ENCODE assay signal across 15 cellular contexts in genomic region chr14:64215978-64216377, GRCh38.
"Had no signal": no experiment of that assay in that cellular context is flagged by ENCODE, and none has a peak within 500 bp of the region (broad histone marks: within the 10 kb centered on the region; RNA-seq: fewer than 3 reads in every experiment).

No MANE protein-coding gene starts in this region.

- H3K4me3 Mint-ChIP-seq: activated CD4-positive, alpha-beta T cell treated with anti-CD3 and anti-CD28 coated beads, Interleukin-2, amount 10 ng/mL, durations not matched to agents 24 days and 14 days; activated naive CD4-positive, alpha-beta T cell treated with anti-CD3 and anti-CD28 coated beads for 36 hours; activated T-helper 17 cell treated with anti-CD3 and anti-CD28 coated beads, Interleukin-2, amount 50 U/mL, for 72 hours; WTC11 had no signal

- DNase-seq: activated CD4-positive, alpha-beta T cell treated with anti-CD3 and anti-CD28 coated beads, Interleukin-2, amount 10 ng/mL, durations not matched to agents 24 days and 14 days; activated CD8-positive, alpha-beta memory T cell treated with anti-CD3 and anti-CD28 coated beads for 24 hours; activated naive CD4-positive, alpha-beta T cell treated with anti-CD3 and anti-CD28 coated beads for 36 hours; central memory CD4-positive, alpha-beta T cell; effector CD8-positive, alpha-beta T cell; kidney; right lobe of liver; stimulated activated CD4-positive, alpha-beta T cell treated with anti-CD3 and anti-CD28 coated beads, Interleukin-2, amount 100 ng/mL, for 24 hours; stomach had no signal

- H3K4me1 Mint-ChIP-seq: activated CD4-positive, alpha-beta T cell treated with anti-CD3 and anti-CD28 coated beads, Interleukin-2, amount 10 ng/mL, durations not matched to agents 24 days and 14 days; activated T-helper 17 cell treated with anti-CD3 and anti-CD28 coated beads, Interleukin-2, amount 50 U/mL, for 72 hours; WTC11 had no signal

- H3K27ac ChIP-seq: coronary artery, right lobe of liver, stomach, thoracic aorta had no signal

- H3K9me3 ChIP-seq: right lobe of liver, stomach, thoracic aorta had no signal

- H3K27me3 Mint-ChIP-seq: activated CD4-positive, alpha-beta T cell treated with anti-CD3 and anti-CD28 coated beads, Interleukin-2, amount 10 ng/mL, durations not matched to agents 24 days and 14 days; activated T-helper 17 cell treated with anti-CD3 and anti-CD28 coated beads, Interleukin-2, amount 50 U/mL, for 72 hours had no signal

- FAIRE-seq: astrocyte, frontal cortex, kidney had no signal

- H3K27me3 ChIP-seq: right lobe of liver, stomach had no signal

- ATAC-seq: activated T-helper 17 cell treated with anti-CD3 and anti-CD28 coated beads, Interleukin-2, amount 50 U/mL, for 72 hours; right lobe of liver; WTC11 had no signal

- H3K27ac Mint-ChIP-seq: activated CD4-positive, alpha-beta T cell treated with anti-CD3 and anti-CD28 coated beads, Interleukin-2, amount 10 ng/mL, durations not matched to agents 24 days and 14 days; activated naive CD4-positive, alpha-beta T cell treated with anti-CD3 and anti-CD28 coated beads for 36 hours; activated T-helper 17 cell treated with anti-CD3 and anti-CD28 coated beads, Interleukin-2, amount 50 U/mL, for 72 hours; WTC11 had no signal

- H3K9me3 Mint-ChIP-seq: activated CD4-positive, alpha-beta T cell treated with anti-CD3 and anti-CD28 coated beads, Interleukin-2, amount 10 ng/mL, durations not matched to agents 24 days and 14 days; activated naive CD4-positive, alpha-beta T cell treated with anti-CD3 and anti-CD28 coated beads for 36 hours; activated T-helper 17 cell treated with anti-CD3 and anti-CD28 coated beads, Interleukin-2, amount 50 U/mL, for 72 hours; WTC11 had no signal

- H3K4me3 ChIP-seq: coronary artery, right lobe of liver, stomach, thoracic aorta had no signal

- H3K4me1 ChIP-seq: right lobe of liver had no signal
